ENCODE assay signal across 10 cellular contexts in genomic region chr11:76838422-76839068, GRCh38. TPM values are rescaled to one million over a fixed set of nuclear protein-coding genes. Genes with fewer than 3 reads are reported as not detected.
A peak's percentile ranks its signal among the peaks of the same experiment; 100 is the strongest.
DNase-seq lines count a peak whose midpoint lies in the region; TF ChIP-seq lines count a peak whose summit lies in the region.
"Had no signal": no experiment of that assay in that cellular context is flagged by ENCODE, and none has a peak within 500 bp of the region (broad histone marks: within the 10 kb centered on the region; RNA-seq: fewer than 3 reads in every experiment).

No MANE protein-coding gene starts in this region.

- H2AFZ ChIP-seq in OCI-LY3 (ENCODE audit: low read depth, low read length) (no peak overlapping the region), neuron (ENCODE audit: low read depth, low read length) (peak overlapping the region; percentile 7)

- no peak overlapping the region for H3K9ac ChIP-seq in OCI-LY3 (ENCODE audit: low read length)

- TF ChIP-seq CTCF in GM10266 (IDR thresholded peaks at IDR 0.05; ENCODE audit: control insufficient read depth, insufficient read depth, low read depth, missing control alignments) (peak; percentile 6), OCI-LY3 (IDR thresholded peaks at IDR 0.05; ENCODE audit: low read depth, low read length) (peak; percentile 14; the same call in 1 of the 2 replicates), epithelial cell of proximal tubule (conservative IDR thresholded peaks at IDR 0.05; ENCODE audit: low read depth, low read length) (peak; percentile 12), tibial nerve (IDR thresholded peaks at IDR 0.05) (peak in 1 of 5 experiments; percentile 33)

- H3K4me3 ChIP-seq in OCI-LY3 (ENCODE audit: low read length) (no peak overlapping the region), epithelial cell of proximal tubule (ENCODE audit: low read depth, low read length) (no peak overlapping the region), neuron (ENCODE audit: low read length) (no peak overlapping the region), tibial nerve (no peak overlapping the region)

- H3K9me3 ChIP-seq in OCI-LY3 (ENCODE audit: insufficient read depth, low read length) (no peaks in the 10 kb centered on the region), neuron (ENCODE audit: low read length) (no peaks in the 10 kb centered on the region), tibial nerve (no peaks in the 10 kb centered on the region)

- H3K4me1 ChIP-seq in OCI-LY3 (ENCODE audit: low read length) = peaks cover 8% of the 10 kb centered on the region
- H3K4me1 ChIP-seq in neuron (ENCODE audit: insufficient read depth, low read length) = peaks cover 29% of the 10 kb centered on the region
- peaks cover 0 to 32% (median 6%) of the 10 kb centered on the region in 4 donors for H3K4me1 ChIP-seq in tibial nerve

- no peak overlapping the region for H3K27ac ChIP-seq in OCI-LY3 (ENCODE audit: low read length)
- H3K27ac ChIP-seq in tibial nerve = no peak overlapping the region
- H3K27ac ChIP-seq: HL-60 had no signal

- no peaks in the 10 kb centered on the region for H3K36me3 ChIP-seq in OCI-LY3 (replicated peaks; ENCODE audit: low read depth, low read length)
- no peaks in the 10 kb centered on the region for H3K36me3 ChIP-seq in neuron (ENCODE audit: insufficient read depth, low read length)
- H3K36me3 ChIP-seq in tibial nerve = no peaks in the 10 kb centered on the region

- H3K4me2 ChIP-seq in OCI-LY3 (ENCODE audit: low read length) = no peak overlapping the region

- no peaks in the 10 kb centered on the region for H4K20me1 ChIP-seq in OCI-LY3 (ENCODE audit: insufficient read depth, low read length)

- no peak for TF ChIP-seq POLR2A in tibial nerve (IDR thresholded peaks at IDR 0.05)

- WGBS in tibial nerve, 2 donors = 43 to 52% methylated on average over 7 of the region's 7 CpGs

- TF ChIP-seq EP300 in tibial nerve (IDR thresholded peaks at IDR 0.05) = no peak

- DNase-seq in GM10266 (ENCODE audit: extremely low spot score) = no peak
- DNase-seq in epithelial cell of proximal tubule (ENCODE audit: low read depth) = no peak
- DNase-seq in tibial nerve (ENCODE audit: low spot score in 2 of 2) = no peak
- DNase-seq in foreskin melanocyte = no peak
- DNase-seq in NCI-H1417 treated with DMSO at 0.1 percent for 48 hours (lab: John Stamatoyannopoulos, UW) = no peak
- DNase-seq in ureter (ENCODE audit: low spot score) = no peak
- DNase-seq: activated CD4-positive, alpha-beta T cell treated with anti-CD3 and anti-CD28 coated beads for 48 hours had no signal

- H3K27me3 ChIP-seq in OCI-LY3 (ENCODE audit: low read depth, low read length) (peaks cover 47% of the 10 kb centered on the region), neuron (ENCODE audit: insufficient read depth, low read length) (no peaks in the 10 kb centered on the region), tibial nerve (no peaks in the 10 kb centered on the region)

- H3K79me2 ChIP-seq in OCI-LY3 (ENCODE audit: low read length) = no peaks in the 10 kb centered on the region

RNA-seq across cellular contexts. Expression of gene ACER3, which starts 22.2 kb away (rescaled TPM):
- total RNA-seq in epithelial cell of proximal tubule (10.6 and 11.4 TPM in 2 replicates), tibial nerve (10 to 100 TPM; 20.5 to 30.6 (median 23.0) TPM), ureter (33.4 TPM)

RNA-seq across cellular contexts. Expression of gene TSKU, which starts 55.4 kb away (rescaled TPM):
- 18.3 and 23.4 TPM in 2 replicates for total RNA-seq in epithelial cell of proximal tubule
- 100 to 1,000 TPM; 140 to 385 (median 202) TPM for total RNA-seq in tibial nerve
- 79.5 TPM for total RNA-seq in ureter
